Comparison of ENCODE assay signal across 2 cellular contexts in the genomic region with DNA sequence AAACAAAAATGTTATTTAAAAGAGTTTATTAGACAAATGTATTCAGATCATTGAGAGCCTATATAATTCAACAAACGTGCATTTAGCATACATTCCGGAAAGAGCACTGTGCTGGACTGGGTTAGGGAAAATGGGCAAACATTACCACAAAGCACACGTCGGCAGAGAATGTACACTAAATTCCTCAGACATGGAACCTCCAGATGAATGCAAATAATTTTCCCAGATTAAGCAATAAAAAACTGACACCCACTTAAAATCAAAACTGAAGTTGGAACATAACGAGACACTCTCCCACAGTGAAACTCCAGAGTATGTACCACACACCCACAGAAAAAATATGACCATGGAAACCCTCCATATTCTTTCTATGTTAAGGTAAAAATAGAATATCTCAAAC.
TF ChIP-seq lines count a peak whose summit lies in the region.

No MANE protein-coding gene starts in this region.

TF ChIP-seq in A549, 52 proteins besides CTCF, POLR2A, EP300 and RAD21:
- TF ChIP-seq NPAS2 (CRISPR knock-in tag; IDR thresholded peaks at IDR 0.05; ENCODE audit: borderline replicate concordance) (no peak), EHF (CRISPR knock-in tag; IDR thresholded peaks at IDR 0.05) (no peak), JUN (IDR thresholded peaks at IDR 0.05) (no peak), MAFK (IDR thresholded peaks at IDR 0.05; ENCODE audit: partially characterized antibody) (no peak), MYC (IDR thresholded peaks at IDR 0.05; ENCODE audit: borderline replicate concordance, low read length) (no peak)

TF ChIP-seq in GM23338, 12 proteins besides CTCF, POLR2A, EP300 and RAD21:
- no peak for TF ChIP-seq ZNF331 (CRISPR knock-in tag; IDR thresholded peaks at IDR 0.05; ENCODE audit: low read depth)
- TF ChIP-seq JUNB (IDR thresholded peaks at IDR 0.05; ENCODE audit: unreplicated experiment) = no peak
- TF ChIP-seq, protein P1, sequence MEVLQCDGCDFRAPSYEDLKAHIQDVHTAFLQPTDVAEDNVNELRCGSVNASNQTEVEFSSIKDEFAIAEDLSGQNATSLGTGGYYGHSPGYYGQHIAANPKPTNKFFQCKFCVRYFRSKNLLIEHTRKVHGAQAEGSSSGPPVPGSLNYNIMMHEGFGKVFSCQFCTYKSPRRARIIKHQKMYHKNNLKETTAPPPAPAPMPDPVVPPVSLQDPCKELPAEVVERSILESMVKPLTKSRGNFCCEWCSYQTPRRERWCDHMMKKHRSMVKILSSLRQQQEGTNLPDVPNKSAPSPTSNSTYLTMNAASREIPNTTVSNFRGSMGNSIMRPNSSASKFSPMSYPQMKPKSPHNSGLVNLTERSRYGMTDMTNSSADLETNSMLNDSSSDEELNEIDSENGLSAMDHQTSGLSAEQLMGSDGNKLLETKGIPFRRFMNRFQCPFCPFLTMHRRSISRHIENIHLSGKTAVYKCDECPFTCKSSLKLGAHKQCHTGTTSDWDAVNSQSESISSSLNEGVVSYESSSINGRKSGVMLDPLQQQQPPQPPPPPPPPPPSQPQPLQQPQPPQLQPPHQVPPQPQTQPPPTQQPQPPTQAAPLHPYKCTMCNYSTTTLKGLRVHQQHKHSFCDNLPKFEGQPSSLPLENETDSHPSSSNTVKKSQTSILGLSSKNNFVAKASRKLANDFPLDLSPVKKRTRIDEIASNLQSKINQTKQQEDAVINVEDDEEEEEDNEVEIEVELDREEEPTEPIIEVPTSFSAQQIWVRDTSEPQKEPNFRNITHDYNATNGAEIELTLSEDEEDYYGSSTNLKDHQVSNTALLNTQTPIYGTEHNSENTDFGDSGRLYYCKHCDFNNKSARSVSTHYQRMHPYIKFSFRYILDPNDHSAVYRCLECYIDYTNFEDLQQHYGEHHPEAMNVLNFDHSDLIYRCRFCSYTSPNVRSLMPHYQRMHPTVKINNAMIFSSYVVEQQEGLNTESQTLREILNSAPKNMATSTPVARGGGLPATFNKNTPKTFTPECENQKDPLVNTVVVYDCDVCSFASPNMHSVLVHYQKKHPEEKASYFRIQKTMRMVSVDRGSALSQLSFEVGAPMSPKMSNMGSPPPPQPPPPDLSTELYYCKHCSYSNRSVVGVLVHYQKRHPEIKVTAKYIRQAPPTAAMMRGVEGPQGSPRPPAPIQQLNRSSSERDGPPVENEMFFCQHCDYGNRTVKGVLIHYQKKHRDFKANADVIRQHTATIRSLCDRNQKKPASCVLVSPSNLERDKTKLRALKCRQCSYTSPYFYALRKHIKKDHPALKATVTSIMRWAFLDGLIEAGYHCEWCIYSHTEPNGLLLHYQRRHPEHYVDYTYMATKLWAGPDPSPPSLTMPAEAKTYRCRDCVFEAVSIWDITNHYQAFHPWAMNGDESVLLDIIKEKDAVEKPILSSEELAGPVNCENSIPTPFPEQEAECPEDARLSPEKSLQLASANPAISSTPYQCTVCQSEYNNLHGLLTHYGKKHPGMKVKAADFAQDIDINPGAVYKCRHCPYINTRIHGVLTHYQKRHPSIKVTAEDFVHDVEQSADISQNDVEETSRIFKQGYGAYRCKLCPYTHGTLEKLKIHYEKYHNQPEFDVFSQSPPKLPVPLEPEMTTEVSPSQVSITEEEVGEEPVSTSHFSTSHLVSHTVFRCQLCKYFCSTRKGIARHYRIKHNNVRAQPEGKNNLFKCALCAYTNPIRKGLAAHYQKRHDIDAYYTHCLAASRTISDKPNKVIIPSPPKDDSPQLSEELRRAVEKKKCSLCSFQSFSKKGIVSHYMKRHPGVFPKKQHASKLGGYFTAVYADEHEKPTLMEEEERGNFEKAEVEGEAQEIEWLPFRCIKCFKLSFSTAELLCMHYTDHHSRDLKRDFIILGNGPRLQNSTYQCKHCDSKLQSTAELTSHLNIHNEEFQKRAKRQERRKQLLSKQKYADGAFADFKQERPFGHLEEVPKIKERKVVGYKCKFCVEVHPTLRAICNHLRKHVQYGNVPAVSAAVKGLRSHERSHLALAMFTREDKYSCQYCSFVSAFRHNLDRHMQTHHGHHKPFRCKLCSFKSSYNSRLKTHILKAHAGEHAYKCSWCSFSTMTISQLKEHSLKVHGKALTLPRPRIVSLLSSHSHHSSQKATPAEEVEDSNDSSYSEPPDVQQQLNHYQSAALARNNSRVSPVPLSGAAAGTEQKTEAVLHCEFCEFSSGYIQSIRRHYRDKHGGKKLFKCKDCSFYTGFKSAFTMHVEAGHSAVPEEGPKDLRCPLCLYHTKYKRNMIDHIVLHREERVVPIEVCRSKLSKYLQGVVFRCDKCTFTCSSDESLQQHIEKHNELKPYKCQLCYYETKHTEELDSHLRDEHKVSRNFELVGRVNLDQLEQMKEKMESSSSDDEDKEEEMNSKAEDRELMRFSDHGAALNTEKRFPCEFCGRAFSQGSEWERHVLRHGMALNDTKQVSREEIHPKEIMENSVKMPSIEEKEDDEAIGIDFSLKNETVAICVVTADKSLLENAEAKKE (CRISPR knock-in tag; IDR thresholded peaks at IDR 0.05) = no peak
- TF ChIP-seq STAT1 (IDR thresholded peaks at IDR 0.05; ENCODE audit: unreplicated experiment) = no peak
- TF ChIP-seq, protein P2, sequence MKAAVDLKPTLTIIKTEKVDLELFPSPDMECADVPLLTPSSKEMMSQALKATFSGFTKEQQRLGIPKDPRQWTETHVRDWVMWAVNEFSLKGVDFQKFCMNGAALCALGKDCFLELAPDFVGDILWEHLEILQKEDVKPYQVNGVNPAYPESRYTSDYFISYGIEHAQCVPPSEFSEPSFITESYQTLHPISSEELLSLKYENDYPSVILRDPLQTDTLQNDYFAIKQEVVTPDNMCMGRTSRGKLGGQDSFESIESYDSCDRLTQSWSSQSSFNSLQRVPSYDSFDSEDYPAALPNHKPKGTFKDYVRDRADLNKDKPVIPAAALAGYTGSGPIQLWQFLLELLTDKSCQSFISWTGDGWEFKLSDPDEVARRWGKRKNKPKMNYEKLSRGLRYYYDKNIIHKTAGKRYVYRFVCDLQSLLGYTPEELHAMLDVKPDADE (IDR thresholded peaks at IDR 0.05) = no peak
- TF ChIP-seq ZNF114 (CRISPR knock-in tag; IDR thresholded peaks at IDR 0.05) = no peak
- TF ChIP-seq, protein P3, sequence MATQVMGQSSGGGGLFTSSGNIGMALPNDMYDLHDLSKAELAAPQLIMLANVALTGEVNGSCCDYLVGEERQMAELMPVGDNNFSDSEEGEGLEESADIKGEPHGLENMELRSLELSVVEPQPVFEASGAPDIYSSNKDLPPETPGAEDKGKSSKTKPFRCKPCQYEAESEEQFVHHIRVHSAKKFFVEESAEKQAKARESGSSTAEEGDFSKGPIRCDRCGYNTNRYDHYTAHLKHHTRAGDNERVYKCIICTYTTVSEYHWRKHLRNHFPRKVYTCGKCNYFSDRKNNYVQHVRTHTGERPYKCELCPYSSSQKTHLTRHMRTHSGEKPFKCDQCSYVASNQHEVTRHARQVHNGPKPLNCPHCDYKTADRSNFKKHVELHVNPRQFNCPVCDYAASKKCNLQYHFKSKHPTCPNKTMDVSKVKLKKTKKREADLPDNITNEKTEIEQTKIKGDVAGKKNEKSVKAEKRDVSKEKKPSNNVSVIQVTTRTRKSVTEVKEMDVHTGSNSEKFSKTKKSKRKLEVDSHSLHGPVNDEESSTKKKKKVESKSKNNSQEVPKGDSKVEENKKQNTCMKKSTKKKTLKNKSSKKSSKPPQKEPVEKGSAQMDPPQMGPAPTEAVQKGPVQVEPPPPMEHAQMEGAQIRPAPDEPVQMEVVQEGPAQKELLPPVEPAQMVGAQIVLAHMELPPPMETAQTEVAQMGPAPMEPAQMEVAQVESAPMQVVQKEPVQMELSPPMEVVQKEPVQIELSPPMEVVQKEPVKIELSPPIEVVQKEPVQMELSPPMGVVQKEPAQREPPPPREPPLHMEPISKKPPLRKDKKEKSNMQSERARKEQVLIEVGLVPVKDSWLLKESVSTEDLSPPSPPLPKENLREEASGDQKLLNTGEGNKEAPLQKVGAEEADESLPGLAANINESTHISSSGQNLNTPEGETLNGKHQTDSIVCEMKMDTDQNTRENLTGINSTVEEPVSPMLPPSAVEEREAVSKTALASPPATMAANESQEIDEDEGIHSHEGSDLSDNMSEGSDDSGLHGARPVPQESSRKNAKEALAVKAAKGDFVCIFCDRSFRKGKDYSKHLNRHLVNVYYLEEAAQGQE (IDR thresholded peaks at IDR 0.05; ENCODE audit: unreplicated experiment) = no peak
- TF ChIP-seq NANOG (IDR thresholded peaks at IDR 0.05; ENCODE audit: borderline replicate concordance) = no peak
- no peak for TF ChIP-seq CREB1 (CRISPR knock-in tag; IDR thresholded peaks at IDR 0.05; ENCODE audit: low read depth)
- no peak for TF ChIP-seq POLR2AphosphoS5 (IDR thresholded peaks at IDR 0.05; ENCODE audit: low read depth)
- TF ChIP-seq EZH2 (IDR thresholded peaks at IDR 0.05; ENCODE audit: low read depth, unreplicated experiment) = no peak
- TF ChIP-seq EZH2phosphoT487 (IDR thresholded peaks at IDR 0.05; ENCODE audit: unreplicated experiment) = no peak
